In the genomic region with DNA sequence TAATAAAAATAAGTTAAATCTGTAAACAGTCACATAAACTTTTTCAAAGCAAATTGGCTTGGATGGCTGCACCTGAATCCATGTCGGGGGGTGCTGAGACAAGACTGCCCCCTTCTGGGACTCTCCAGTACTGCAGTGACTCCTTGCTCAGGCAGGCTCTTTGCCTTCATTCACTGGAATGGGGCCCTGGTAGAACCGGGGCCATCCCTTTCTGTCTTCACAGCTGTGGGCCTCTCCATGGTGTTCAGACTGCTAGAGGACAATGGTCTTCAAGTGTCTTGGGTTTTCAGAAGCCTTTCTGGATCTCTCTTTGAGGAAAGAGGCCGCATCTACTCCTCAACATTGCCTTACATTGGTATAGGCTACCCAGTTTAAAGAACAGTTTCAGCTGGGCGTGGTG, we compare ENCODE assay signal across 8 cellular contexts. TPM values are rescaled to one million over a fixed set of nuclear protein-coding genes. Genes with fewer than 3 reads are reported as not detected.
DNase-seq lines count a peak whose midpoint lies in the region; ATAC-seq, FAIRE-seq and TF ChIP-seq lines count a peak whose summit lies in the region.

No MANE protein-coding gene starts in this region.

- H3K27me3 ChIP-seq in HL-60 (ENCODE audit: insufficient read depth, poor library complexity, severe bottlenecking) (no peaks in the 10 kb centered on the region), Panc1 (ENCODE audit: control insufficient read depth, insufficient read depth, low read length) (no peaks in the 10 kb centered on the region), pancreas (no peaks in the 10 kb centered on the region)

- ATAC-seq in Panc1 (peak; percentile 76), pancreas (peak; percentile 65 to 88 (median 80)), GM21526 (IDR thresholded peaks at IDR 0.05; ENCODE audit: low FRiP score, unreplicated experiment) (no peak)

- intact Hi-C loops in Panc1 (cut with micrococcal nuclease; ENCODE audit: unreplicated experiment) (loop anchor here (1.0 to 2.0 kb wide), 2 partner anchors 27 to 79 kb away; no protein-coding TSS in a partner anchor), pancreas (cut with DNase I) (loop anchor here in 1 of 3 donors (2.0 kb wide), 1 partner anchor 35 kb away; no protein-coding TSS in a partner anchor)
- intact Hi-C loops in activated T-helper 1 cell treated with anti-CD3 and anti-CD28 coated beads, Interleukin-12 subunit alpha, Interleukin-12 subunit beta, Interleukin-2, Interleukin-4 antibody, amounts not matched to agents 30 ng/mL and 10 ng/mL and 1 ng/mL, durations not matched to agents 14 hours and 24 hours and 36 hours (cut with micrococcal nuclease), result loop anchor here (1.0 to 5.0 kb wide), 4 partner anchors 16 to 181 kb away; partner anchors contain the start of gene METTL2B

- no peak overlapping the region for H3K4me3 Mint-ChIP-seq in activated T-helper 1 cell treated with anti-CD3 and anti-CD28 coated beads, Interleukin-12 subunit alpha, Interleukin-12 subunit beta, Interleukin-2, Interleukin-4 antibody, amounts not matched to agents 30 ng/mL and 10 ng/mL and 1 ng/mL, durations not matched to agents 14 hours and 24 hours and 36 hours

- H3K9me3 ChIP-seq in Panc1 (ENCODE audit: control insufficient read depth, insufficient read depth, low read depth, low read length) (no peaks in the 10 kb centered on the region), pancreas (no peaks in the 10 kb centered on the region)

- DNase-seq in COLO668 (lab: John Stamatoyannopoulos, UW; ENCODE audit: unreplicated experiment), result peak; percentile 61
- DNase-seq in HL-60 (ENCODE audit: low read depth in 1 of 2, low spot score in 1 of 2), result peak in 1 of 2 experiments; percentile 77
- peak; percentile 63 for DNase-seq in Panc1 (ENCODE audit: low read depth, low spot score)
- peak; percentile 68 for DNase-seq in activated T-helper 1 cell treated with anti-CD3 and anti-CD28 coated beads, Interleukin-12 subunit alpha, Interleukin-12 subunit beta, Interleukin-2, Interleukin-4 antibody, amounts not matched to agents 30 ng/mL and 10 ng/mL and 1 ng/mL, durations not matched to agents 14 hours and 24 hours and 36 hours (ENCODE audit: low spot score)
- DNase-seq in foreskin fibroblast, result peak; percentile 26 to 78
- DNase-seq in pancreas, result peak in 5 of 6 donors; percentile 23 to 83 (median 53)
- peak; percentile 75 for DNase-seq in ureter (ENCODE audit: low spot score)

- H3K9me3 Mint-ChIP-seq in activated T-helper 1 cell treated with anti-CD3 and anti-CD28 coated beads, Interleukin-12 subunit alpha, Interleukin-12 subunit beta, Interleukin-2, Interleukin-4 antibody, amounts not matched to agents 30 ng/mL and 10 ng/mL and 1 ng/mL, durations not matched to agents 14 hours and 24 hours and 36 hours, result no peaks in the 10 kb centered on the region

- in situ Hi-C loops in Panc1 (cut with HindIII; ENCODE audit: low pct_unique_long_range_greater_than_20kb, low sequenced_read_pairs), result no loop called here

- no peaks in the 10 kb centered on the region for H3K36me3 Mint-ChIP-seq in activated T-helper 1 cell treated with anti-CD3 and anti-CD28 coated beads, Interleukin-12 subunit alpha, Interleukin-12 subunit beta, Interleukin-2, Interleukin-4 antibody, amounts not matched to agents 30 ng/mL and 10 ng/mL and 1 ng/mL, durations not matched to agents 14 hours and 24 hours and 36 hours (ENCODE audit: low read depth)

- no peak for FAIRE-seq in pancreas (lab: Jason Lieb, UNC)

- H3K4me1 Mint-ChIP-seq in activated T-helper 1 cell treated with anti-CD3 and anti-CD28 coated beads, Interleukin-12 subunit alpha, Interleukin-12 subunit beta, Interleukin-2, Interleukin-4 antibody, amounts not matched to agents 30 ng/mL and 10 ng/mL and 1 ng/mL, durations not matched to agents 14 hours and 24 hours and 36 hours (ENCODE audit: low read depth), result peaks cover 22% of the 10 kb centered on the region

- H3K36me3 ChIP-seq in Panc1 (ENCODE audit: control insufficient read depth, insufficient read depth, low read length) (no peaks in the 10 kb centered on the region), pancreas (no peaks in the 10 kb centered on the region)

- no peak overlapping the region for H3K27ac Mint-ChIP-seq in activated T-helper 1 cell treated with anti-CD3 and anti-CD28 coated beads, Interleukin-12 subunit alpha, Interleukin-12 subunit beta, Interleukin-2, Interleukin-4 antibody, amounts not matched to agents 30 ng/mL and 10 ng/mL and 1 ng/mL, durations not matched to agents 14 hours and 24 hours and 36 hours

- H3K27ac ChIP-seq in HL-60 (replicated peaks) (no peak overlapping the region), Panc1 (ENCODE audit: low read length) (peak overlapping the region; percentile 20; the same call in 1 of the 2 replicates), pancreas (no peak overlapping the region)

- peak; percentile 91 for TF ChIP-seq CTCF in HL-60 (IDR thresholded peaks at IDR 0.05; ENCODE audit: insufficient read depth, low read length)
- peak; percentile 97 for TF ChIP-seq CTCF in Panc1 (IDR thresholded peaks at IDR 0.05)
- TF ChIP-seq CTCF in foreskin fibroblast (IDR thresholded peaks at IDR 0.05; ENCODE audit: low read depth, low read length), result peak; percentile 94
- TF ChIP-seq CTCF in pancreas (IDR thresholded peaks at IDR 0.05), result peak; percentile 60 to 81 (median 74)

- H3K4me1 ChIP-seq in Panc1 (ENCODE audit: control insufficient read depth, insufficient read depth, low read length) (peaks cover 23% of the 10 kb centered on the region), pancreas (no peaks in the 10 kb centered on the region)

- peaks cover 6% of the 10 kb centered on the region for H3K27me3 Mint-ChIP-seq in activated T-helper 1 cell treated with anti-CD3 and anti-CD28 coated beads, Interleukin-12 subunit alpha, Interleukin-12 subunit beta, Interleukin-2, Interleukin-4 antibody, amounts not matched to agents 30 ng/mL and 10 ng/mL and 1 ng/mL, durations not matched to agents 14 hours and 24 hours and 36 hours (ENCODE audit: insufficient read depth)

- WGBS in pancreas, 2 donors, result 29 to 38% methylated on average over 4 of the region's 4 CpGs

- POLR2A ChIA-PET in Panc1 (lab: Charles Lee), result no interaction called here

- no TSS peak for BruUV-seq in Panc1 (replicated peaks; lab: Mats Ljungman, UMichigan)

- H3K4me3 ChIP-seq in HL-60 (replicated peaks; ENCODE audit: insufficient read depth, low read length) (no peak overlapping the region), Panc1 (ENCODE audit: low read depth in 2 of 2, low read length in 2 of 2) (no peak overlapping the region), foreskin fibroblast (ENCODE audit: low read depth in 1 of 2, low read length in 2 of 2) (no peak overlapping the region), pancreas (no peak overlapping the region)

- CTCF ChIA-PET in Panc1 (lab: Charles Lee), result interaction anchor here (0.9 to 7.8 kb wide), 9 partner anchors 9 to 78 kb away, joined by 3 to 133 read pairs (median 4); partner anchors contain the start of gene HILPDA

RNA-seq across cellular contexts. Expression of gene IMPDH1, which starts 16.1 kb away (rescaled TPM):
- total RNA-seq in Panc1 (2021; ENCODE audit: unreplicated experiment), result 114 TPM
- polyA plus RNA-seq in Panc1 (2012; ENCODE audit: insufficient read length), result 176 TPM
- total RNA-seq in activated T-helper 1 cell treated with anti-CD3 and anti-CD28 coated beads, Interleukin-12 subunit alpha, Interleukin-12 subunit beta, Interleukin-2, Interleukin-4 antibody, amounts not matched to agents 30 ng/mL and 10 ng/mL and 1 ng/mL, durations not matched to agents 14 hours and 24 hours and 36 hours, result 91.7 and 95.8 TPM in 2 replicates
- total RNA-seq in pancreas, result 10 to 100 TPM; 16.8 to 25.7 (median 19.8) TPM
- polyA plus RNA-seq in pancreas, result 10 to 100 TPM; 18.3 to 26.0 TPM
- 40.2 TPM for total RNA-seq in ureter

RNA-seq across cellular contexts. Expression of gene HILPDA, which starts 29.8 kb away (rescaled TPM):
- 70.8 TPM for total RNA-seq in Panc1 (2021; ENCODE audit: unreplicated experiment)
- polyA plus RNA-seq in Panc1 (2012; ENCODE audit: insufficient read length), result 67.0 TPM
- 53.7 and 56.9 TPM in 2 replicates for total RNA-seq in activated T-helper 1 cell treated with anti-CD3 and anti-CD28 coated beads, Interleukin-12 subunit alpha, Interleukin-12 subunit beta, Interleukin-2, Interleukin-4 antibody, amounts not matched to agents 30 ng/mL and 10 ng/mL and 1 ng/mL, durations not matched to agents 14 hours and 24 hours and 36 hours
- total RNA-seq in pancreas, result 1 to 10 TPM; 2.0 to 7.4 (median 4.2) TPM
- 1 to 10 TPM; 5.4 to 6.7 TPM for polyA plus RNA-seq in pancreas
- 22.3 TPM for total RNA-seq in ureter

RNA-seq across cellular contexts. Expression of gene METTL2B, which starts 50.7 kb away (rescaled TPM):
- 43.6 TPM for total RNA-seq in Panc1 (2021; ENCODE audit: unreplicated experiment)
- 17.4 TPM for polyA plus RNA-seq in Panc1 (2012; ENCODE audit: insufficient read length)
- 63.0 and 64.9 TPM in 2 replicates for total RNA-seq in activated T-helper 1 cell treated with anti-CD3 and anti-CD28 coated beads, Interleukin-12 subunit alpha, Interleukin-12 subunit beta, Interleukin-2, Interleukin-4 antibody, amounts not matched to agents 30 ng/mL and 10 ng/mL and 1 ng/mL, durations not matched to agents 14 hours and 24 hours and 36 hours
- total RNA-seq in pancreas, result 10 to 100 TPM in 4 of 6 donors, 1 to 10 TPM in 2; 8.8 to 12.6 (median 10.8) TPM
- 1 to 10 TPM; 6.2 to 6.7 TPM for polyA plus RNA-seq in pancreas
- 32.4 TPM for total RNA-seq in ureter
